In genomic region chr3:19885468-19885867, GRCh38 we compare ENCODE assay signal across 8 cellular contexts. TPM values are rescaled to one million over a fixed set of nuclear protein-coding genes. Genes with fewer than 3 reads are reported as not detected.
A peak's percentile ranks its signal among the peaks of the same experiment; 100 is the strongest.
DNase-seq lines count a peak whose midpoint lies in the region; ATAC-seq and TF ChIP-seq lines count a peak whose summit lies in the region.

No MANE protein-coding gene starts in this region.

- in situ Hi-C loops in gastrocnemius medialis (cut with MboI; ENCODE audit: low sequenced_read_pairs in 4 of 4) = no loop called here

- H3K4me1 Mint-ChIP-seq in activated naive CD4-positive, alpha-beta T cell treated with anti-CD3 and anti-CD28 coated beads for 36 hours (ENCODE audit: low read depth) = no peaks in the 10 kb centered on the region

- intact Hi-C loops in left ventricle myocardium inferior (cut with micrococcal nuclease) = no loop called here
- intact Hi-C loops in left cardiac atrium (cut with DNase I) = no loop called here
- intact Hi-C loops in gastrocnemius medialis (cut with DNase I; ENCODE audit: low total_unique reads) = loop anchor here (5.0 kb wide), 1 partner anchor 157 kb away; the partner anchor contains the start of gene KAT2B
- intact Hi-C loops in activated naive CD4-positive, alpha-beta T cell treated with anti-CD3 and anti-CD28 coated beads for 36 hours (cut with micrococcal nuclease) = loop anchor here (1.0 to 10.0 kb wide), 4 partner anchors 62 to 439 kb away; partner anchors contain the start of genes RAB5A and SGO1

- peaks cover 21% of the 10 kb centered on the region for H3K4me1 ChIP-seq in left ventricle myocardium inferior
- no peaks in the 10 kb centered on the region for H3K4me1 ChIP-seq in gastrocnemius medialis

- no peaks in the 10 kb centered on the region for H3K9me3 Mint-ChIP-seq in activated naive CD4-positive, alpha-beta T cell treated with anti-CD3 and anti-CD28 coated beads for 36 hours

- no peak overlapping the region for H3K27ac Mint-ChIP-seq in activated naive CD4-positive, alpha-beta T cell treated with anti-CD3 and anti-CD28 coated beads for 36 hours

- TF ChIP-seq CTCF in left ventricle myocardium inferior (IDR thresholded peaks at IDR 0.05; ENCODE audit: borderline replicate concordance) (peak; percentile 66), fibroblast of pulmonary artery (IDR thresholded peaks at IDR 0.05; ENCODE audit: low read length, missing control alignments) (peak; percentile 57), gastrocnemius medialis (IDR thresholded peaks at IDR 0.05 in 4 of 5, conservative IDR thresholded peaks at IDR 0.05 in 1 of 5) (peak in 4 of 5 experiments; percentile 19 to 56 (median 32))

- H3K4me3 ChIP-seq in left ventricle myocardium inferior (no peak overlapping the region), fibroblast of pulmonary artery (replicated peaks; ENCODE audit: low read depth, low read length) (no peak overlapping the region), gastrocnemius medialis (no peak overlapping the region)

- TF ChIP-seq POLR2A in gastrocnemius medialis (IDR thresholded peaks at IDR 0.05) = no peak

- ATAC-seq in left cardiac atrium (no peak), HG03064 (IDR thresholded peaks at IDR 0.05; ENCODE audit: low read depth, unreplicated experiment) (peak; percentile 58), gastrocnemius medialis (no peak)

- H3K27me3 Mint-ChIP-seq in activated naive CD4-positive, alpha-beta T cell treated with anti-CD3 and anti-CD28 coated beads for 36 hours (ENCODE audit: low read depth) = no peaks in the 10 kb centered on the region

- CTCF ChIA-PET in activated naive CD4-positive, alpha-beta T cell treated with anti-CD3 and anti-CD28 coated beads for 36 hours (lab: Charles Lee) = interaction anchor here (0.6 to 1.5 kb wide), 7 partner anchors 8 to 153 kb away, joined by 3 to 9 read pairs (median 3); no protein-coding TSS in a partner anchor

- H3K9me3 ChIP-seq in left ventricle myocardium inferior (replicated peaks) (no peaks in the 10 kb centered on the region), gastrocnemius medialis (no peaks in the 10 kb centered on the region)

- no peak for DNase-seq in left ventricle myocardium inferior
- no peak for DNase-seq in left cardiac atrium
- DNase-seq in SKM-1 treated with dmso at 0.1 percent for 144 hours (lab: John Stamatoyannopoulos, UW; ENCODE audit: unreplicated experiment) = peak; percentile 24
- DNase-seq in fibroblast of pulmonary artery (ENCODE audit: low read depth) = peak; percentile 60
- DNase-seq in gastrocnemius medialis = no peak
- no peak for DNase-seq in activated naive CD4-positive, alpha-beta T cell treated with anti-CD3 and anti-CD28 coated beads for 36 hours
- DNase-seq in activated CD8-positive, alpha-beta memory T cell treated with anti-CD3 and anti-CD28 coated beads, Interleukin-2, amount 50 U/mL, for 4 hours = no peak

- H3K27ac ChIP-seq in left ventricle myocardium inferior (replicated peaks) (no peak overlapping the region), gastrocnemius medialis (no peak overlapping the region)

- H3K36me3 ChIP-seq in left ventricle myocardium inferior = no peaks in the 10 kb centered on the region
- H3K36me3 ChIP-seq in gastrocnemius medialis = no peaks in the 10 kb centered on the region

- H3K36me3 Mint-ChIP-seq in activated naive CD4-positive, alpha-beta T cell treated with anti-CD3 and anti-CD28 coated beads for 36 hours (ENCODE audit: low read depth) = no peaks in the 10 kb centered on the region

- no peak overlapping the region for H3K4me3 Mint-ChIP-seq in activated naive CD4-positive, alpha-beta T cell treated with anti-CD3 and anti-CD28 coated beads for 36 hours

- no peaks in the 10 kb centered on the region for H3K27me3 ChIP-seq in left ventricle myocardium inferior (ENCODE audit: low read depth)
- no peaks in the 10 kb centered on the region for H3K27me3 ChIP-seq in gastrocnemius medialis

RNA-seq across cellular contexts. Expression of gene EFHB, which starts 48.5 kb away (rescaled TPM):
- total RNA-seq in left ventricle myocardium inferior (0.58 TPM), left cardiac atrium (under 1 TPM; 0.59 to 0.76 TPM), gastrocnemius medialis (not detected)
- 1 to 10 TPM in 1 of 2 experiments, under 1 TPM in 1; 0.55 to 1.2 TPM for total RNA-seq in activated naive CD4-positive, alpha-beta T cell treated with anti-CD3 and anti-CD28 coated beads for 36 hours

Comparison
In these comparisons a context has a peak if more than half of its experiments do, and no peak if none do; other contexts are left out.
1. DNase-seq: peak in SKM-1 treated with dmso at 0.1 percent for 144 hours (single experiment) and fibroblast of pulmonary artery (single experiment); none in left ventricle myocardium inferior (single experiment), left cardiac atrium (single experiment), gastrocnemius medialis (0 of 2), activated naive CD4-positive, alpha-beta T cell treated with anti-CD3 and anti-CD28 coated beads for 36 hours (single experiment) and activated CD8-positive, alpha-beta memory T cell treated with anti-CD3 and anti-CD28 coated beads, Interleukin-2, amount 50 U/mL, for 4 hours (single experiment).
2. intact Hi-C loops: an anchor here in gastrocnemius medialis (5.0 kb wide) and activated naive CD4-positive, alpha-beta T cell treated with anti-CD3 and anti-CD28 coated beads for 36 hours (1.0 to 10.0 kb wide); none called in left ventricle myocardium inferior and left cardiac atrium.
3. Peak in every context shown above with its lines, with median percentiles within 50 percentile points of each other: CTCF ChIP-seq.